Comparison of ENCODE assay signal across 26 cellular contexts in the genomic region with DNA sequence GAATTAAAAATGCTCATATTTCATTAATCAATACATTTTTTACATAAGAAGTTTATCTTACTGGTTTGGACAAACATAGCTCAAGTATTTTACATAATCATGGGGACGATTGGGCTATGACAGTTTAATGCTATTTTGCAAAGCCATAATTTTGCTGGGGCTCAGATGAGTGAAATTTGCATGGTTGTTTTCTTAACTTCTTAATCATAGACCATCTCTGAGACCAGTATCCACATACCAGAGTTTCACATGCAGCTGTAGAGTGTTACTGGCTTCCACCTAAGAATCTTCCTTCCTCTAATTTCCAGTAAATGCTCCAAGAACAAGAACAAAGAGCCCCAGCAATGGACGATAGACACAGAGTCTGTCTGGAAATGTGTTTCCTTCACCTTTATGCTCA.
"Had no signal": no experiment of that assay in that cellular context is flagged by ENCODE, and none has a peak within 500 bp of the region (broad histone marks: within the 10 kb centered on the region; RNA-seq: fewer than 3 reads in every experiment).

No MANE protein-coding gene starts in this region.

- H3K36me3 Mint-ChIP-seq: activated CD4-positive, alpha-beta memory T cell treated with anti-CD3 and anti-CD28 coated beads for 36 hours; activated CD8-positive, alpha-beta memory T cell treated with anti-CD3 and anti-CD28 coated beads, Interleukin-2, amount 10 ng/mL, durations not matched to agents 7 days and 5 days; activated naive CD8-positive, alpha-beta T cell treated with anti-CD3 and anti-CD28 coated beads for 36 hours had no signal

- H3K4me3 Mint-ChIP-seq: activated CD4-positive, alpha-beta memory T cell treated with anti-CD3 and anti-CD28 coated beads for 36 hours; activated CD4-positive, alpha-beta T cell treated with anti-CD3 and anti-CD28 coated beads for 36 hours; activated CD4-positive, alpha-beta T cell treated with anti-CD3 and anti-CD28 coated beads, Interleukin-2, amount 10 ng/mL, durations not matched to agents 24 days and 14 days; activated CD8-positive, alpha-beta memory T cell treated with anti-CD3 and anti-CD28 coated beads, Interleukin-2, amount 10 ng/mL, durations not matched to agents 7 days and 5 days; activated CD8-positive, alpha-beta T cell treated with anti-CD3 and anti-CD28 coated beads, Interleukin-2, amount 10 ng/mL, durations not matched to agents 7 days and 5 days; activated naive CD4-positive, alpha-beta T cell treated with anti-CD3 and anti-CD28 coated beads for 36 hours; activated naive CD4-positive, alpha-beta T cell treated with anti-CD3 and anti-CD28 coated beads, Interleukin-2, amount 50 U/mL, for 24 hours; activated naive CD8-positive, alpha-beta T cell treated with anti-CD3 and anti-CD28 coated beads for 36 hours; activated naive CD8-positive, alpha-beta T cell treated with anti-CD3 and anti-CD28 coated beads, Interleukin-2, amount 50 U/mL, for 24 hours; activated T-helper 1 cell treated with anti-CD3 and anti-CD28 coated beads, Interleukin-12 subunit alpha, Interleukin-12 subunit beta, Interleukin-2, Interleukin-4 antibody, amounts not matched to agents 30 ng/mL and 10 ng/mL and 1 ng/mL, durations not matched to agents 14 hours and 24 hours and 36 hours had no signal

- H3K4me1 Mint-ChIP-seq: activated CD4-positive, alpha-beta T cell treated with anti-CD3 and anti-CD28 coated beads for 36 hours; activated CD4-positive, alpha-beta T cell treated with anti-CD3 and anti-CD28 coated beads, Interleukin-2, amount 10 ng/mL, durations not matched to agents 24 days and 14 days; activated CD8-positive, alpha-beta memory T cell treated with anti-CD3 and anti-CD28 coated beads, Interleukin-2, amount 10 ng/mL, durations not matched to agents 7 days and 5 days; activated naive CD4-positive, alpha-beta T cell treated with anti-CD3 and anti-CD28 coated beads, Interleukin-2, amount 50 U/mL, for 24 hours; activated naive CD8-positive, alpha-beta T cell treated with anti-CD3 and anti-CD28 coated beads for 36 hours; activated naive CD8-positive, alpha-beta T cell treated with anti-CD3 and anti-CD28 coated beads, Interleukin-2, amount 50 U/mL, for 24 hours had no signal

- DNase-seq: activated CD4-positive, alpha-beta memory T cell treated with anti-CD3 and anti-CD28 coated beads for 36 hours; activated CD4-positive, alpha-beta T cell treated with anti-CD3 and anti-CD28 coated beads for 36 hours; activated CD4-positive, alpha-beta T cell treated with anti-CD3 and anti-CD28 coated beads, Interleukin-2, amount 10 ng/mL, durations not matched to agents 24 days and 14 days; activated CD4-positive, CD25-positive, alpha-beta regulatory T cell; activated CD4-positive, CD25-positive, alpha-beta regulatory T cell treated with anti-CD3 and anti-CD28 coated beads, Interleukin-2, amount 50 U/mL, for 72 hours; activated CD8-positive, alpha-beta memory T cell treated with anti-CD3 and anti-CD28 coated beads, Interleukin-2, amount 10 ng/mL, durations not matched to agents 7 days and 5 days; activated CD8-positive, alpha-beta memory T cell treated with anti-CD3 and anti-CD28 coated beads, Interleukin-2, amount 50 U/mL, for 4 hours; activated CD8-positive, alpha-beta T cell treated with anti-CD3 and anti-CD28 coated beads, Interleukin-2, amount 10 ng/mL, durations not matched to agents 7 days and 5 days; activated effector memory CD4-positive, alpha-beta T cell treated with anti-CD3 and anti-CD28 coated beads, Interleukin-2, amount 50 U/mL, for 16 hours; activated naive CD4-positive, alpha-beta T cell treated with anti-CD3 and anti-CD28 coated beads for 36 hours; activated naive CD8-positive, alpha-beta T cell treated with anti-CD3 and anti-CD28 coated beads for 36 hours; activated naive CD8-positive, alpha-beta T cell treated with anti-CD3 and anti-CD28 coated beads, Interleukin-2, amount 50 U/mL, for 24 hours; activated T-cell treated with anti-CD3 and anti-CD28 coated beads, Interleukin-2, amount 50 U/mL, for 1 hour; activated T-cell treated with anti-CD3 and anti-CD28 coated beads, Interleukin-2, amount 50 U/mL, for 48 hours; body of pancreas; caudate nucleus; cortex of kidney; dermis blood vessel endothelial cell; effector CD8-positive, alpha-beta T cell; esophagus squamous epithelium; head of caudate nucleus; T-helper 2 cell had no signal

- H3K27me3 ChIP-seq: ascending aorta, body of pancreas, esophagus squamous epithelium had no signal

- H3K27me3 Mint-ChIP-seq: activated CD4-positive, alpha-beta memory T cell treated with anti-CD3 and anti-CD28 coated beads for 36 hours; activated CD4-positive, alpha-beta T cell treated with anti-CD3 and anti-CD28 coated beads for 36 hours; activated CD4-positive, alpha-beta T cell treated with anti-CD3 and anti-CD28 coated beads, Interleukin-2, amount 10 ng/mL, durations not matched to agents 24 days and 14 days; activated CD8-positive, alpha-beta memory T cell treated with anti-CD3 and anti-CD28 coated beads, Interleukin-2, amount 10 ng/mL, durations not matched to agents 7 days and 5 days; activated naive CD4-positive, alpha-beta T cell treated with anti-CD3 and anti-CD28 coated beads, Interleukin-2, amount 50 U/mL, for 24 hours; activated naive CD8-positive, alpha-beta T cell treated with anti-CD3 and anti-CD28 coated beads for 36 hours; activated naive CD8-positive, alpha-beta T cell treated with anti-CD3 and anti-CD28 coated beads, Interleukin-2, amount 50 U/mL, for 24 hours had no signal

- H3K9me3 ChIP-seq: ascending aorta, body of pancreas had no signal

- H3K4me3 ChIP-seq: ascending aorta, body of pancreas, esophagus squamous epithelium had no signal

- H3K4me1 ChIP-seq: ascending aorta, body of pancreas, esophagus squamous epithelium had no signal

- H3K36me3 ChIP-seq: ascending aorta, esophagus squamous epithelium had no signal

- H3K27ac Mint-ChIP-seq: activated CD4-positive, alpha-beta memory T cell treated with anti-CD3 and anti-CD28 coated beads for 36 hours; activated CD4-positive, alpha-beta T cell treated with anti-CD3 and anti-CD28 coated beads for 36 hours; activated CD4-positive, alpha-beta T cell treated with anti-CD3 and anti-CD28 coated beads, Interleukin-2, amount 10 ng/mL, durations not matched to agents 24 days and 14 days; activated CD8-positive, alpha-beta memory T cell treated with anti-CD3 and anti-CD28 coated beads, Interleukin-2, amount 10 ng/mL, durations not matched to agents 7 days and 5 days; activated CD8-positive, alpha-beta T cell treated with anti-CD3 and anti-CD28 coated beads, Interleukin-2, amount 10 ng/mL, durations not matched to agents 7 days and 5 days; activated naive CD4-positive, alpha-beta T cell treated with anti-CD3 and anti-CD28 coated beads for 36 hours; activated naive CD4-positive, alpha-beta T cell treated with anti-CD3 and anti-CD28 coated beads, Interleukin-2, amount 50 U/mL, for 24 hours; activated naive CD8-positive, alpha-beta T cell treated with anti-CD3 and anti-CD28 coated beads for 36 hours; activated naive CD8-positive, alpha-beta T cell treated with anti-CD3 and anti-CD28 coated beads, Interleukin-2, amount 50 U/mL, for 24 hours; activated T-helper 1 cell treated with anti-CD3 and anti-CD28 coated beads, Interleukin-12 subunit alpha, Interleukin-12 subunit beta, Interleukin-2, Interleukin-4 antibody, amounts not matched to agents 30 ng/mL and 10 ng/mL and 1 ng/mL, durations not matched to agents 14 hours and 24 hours and 36 hours; activated T-helper 2 cell treated with anti-CD3 and anti-CD28 coated beads, Interferon-gamma antibody, Interleukin-2, Interleukin-4, amounts not matched to agents 10 μg/mL and 5 μg/mL and 100 μg/mL, durations not matched to agents 14 hours and 24 hours and 36 hours had no signal
